15 cellular contexts compared by ENCODE assay signal in genomic region chr9:111743275-111743674, GRCh38. TPM values are rescaled to one million over a fixed set of nuclear protein-coding genes. Genes with fewer than 3 reads are reported as not detected.
DNase-seq lines count a peak whose midpoint lies in the region; ATAC-seq, FAIRE-seq and TF ChIP-seq lines count a peak whose summit lies in the region.
"Had no signal": no experiment of that assay in that cellular context is flagged by ENCODE, and none has a peak within 500 bp of the region (broad histone marks: within the 10 kb centered on the region; RNA-seq: fewer than 3 reads in every experiment).

No MANE protein-coding gene starts in this region.

- no peaks in the 10 kb centered on the region for H3K27me3 ChIP-seq in HCT116 (ENCODE audit: insufficient read depth, low read length)
- H3K27me3 ChIP-seq: sigmoid colon, thyroid gland had no signal

- no peaks in the 10 kb centered on the region for H3K79me2 ChIP-seq in HCT116 (ENCODE audit: insufficient read depth, low read length)

- TF ChIP-seq EP300 in A549 (IDR thresholded peaks at IDR 0.05), result peak; percentile 29 to 66; a peak in 2 of 5 replicates

- H3K4me2 ChIP-seq in A549, result peak overlapping the region; percentile 74
- H3K4me2 ChIP-seq in HCT116 (ENCODE audit: low read length), result peak overlapping the region; percentile 55

- FAIRE-seq in A549 (lab: Jason Lieb, UNC), result peak; percentile 99

- H3K9me2 ChIP-seq in HCT116 (ENCODE audit: insufficient read depth), result no peaks in the 10 kb centered on the region

- H3K27ac ChIP-seq in A549 (peak overlapping the region; percentile 85 to 86; a peak in 5 of 6 replicates), HCT116 (ENCODE audit: low read depth, low read length) (no peak overlapping the region; the same call in 1 of the 2 replicates)
- H3K27ac ChIP-seq: lower lobe of right lung, thyroid gland had no signal

- no peaks in the 10 kb centered on the region for H3K36me3 Mint-ChIP-seq in activated T-helper 17 cell treated with anti-CD3 and anti-CD28 coated beads, Interleukin-2, amount 50 U/mL, for 72 hours (ENCODE audit: low read depth)

- WGBS in A549 (ENCODE audit: missing lambda C conversion rate), result under 1% methylated on average over 4 of the region's 4 CpGs

- no peaks in the 10 kb centered on the region for H3K9me3 Mint-ChIP-seq in activated T-helper 17 cell treated with anti-CD3 and anti-CD28 coated beads, Interleukin-2, amount 50 U/mL, for 72 hours

- CTCF ChIA-PET in A549 (lab: Yijun Ruan, JAX), result interaction anchor here (1.0 to 3.8 kb wide), 7 partner anchors 16 to 331 kb away, joined by 3 to 14 read pairs (median 5); no protein-coding TSS in a partner anchor
- CTCF ChIA-PET in HCT116 (lab: Charles Lee), result no interaction called here

- ATAC-seq in A549, result peak; percentile 100
- peak; percentile 97 for ATAC-seq in HCT116
- peak; percentile 100 for ATAC-seq in activated T-helper 17 cell treated with anti-CD3 and anti-CD28 coated beads, Interleukin-2, amount 50 U/mL, for 72 hours (replicated peaks)
- ATAC-seq in GM21786 (IDR thresholded peaks at IDR 0.05; ENCODE audit: unreplicated experiment), result no peak
- ATAC-seq: lower lobe of right lung had no signal

- RAD21 ChIA-PET in HCT116 (lab: Charles Lee; ENCODE audit: low non-redundant PET in 1 of 2, low total read pairs in 2 of 2, uncharacterized antibody in 2 of 2, unreplicated experiment in 2 of 2), result no interaction called here

- H3K36me3 ChIP-seq in HCT116 (ENCODE audit: control insufficient read depth in 1 of 2, insufficient read depth in 2 of 2, low read length in 2 of 2), result no peaks in the 10 kb centered on the region
- H3K36me3 ChIP-seq: lower lobe of right lung, sigmoid colon, thyroid gland had no signal

- H3K4me3 ChIP-seq in A549, result no peak overlapping the region
- H3K4me3 ChIP-seq in HCT116 (replicated peaks in 1 of 2; ENCODE audit: low read depth in 1 of 2, low read length in 2 of 2), result 0 out of 4 replicates have a peak overlapping the region, but pooled peaks of 1 of the 2 experiments have one; percentile 2
- H3K4me3 ChIP-seq: lower lobe of right lung, sigmoid colon, thyroid gland had no signal

- no peaks in the 10 kb centered on the region for H3K9me3 ChIP-seq in A549
- H3K9me3 ChIP-seq in HCT116 (ENCODE audit: control insufficient read depth in 1 of 2, insufficient read depth in 1 of 2, low read depth in 1 of 2, low read length in 2 of 2), result no peaks in the 10 kb centered on the region
- H3K9me3 ChIP-seq: lower lobe of right lung, sigmoid colon, thyroid gland had no signal

- TF ChIP-seq CTCF in A549 (IDR thresholded peaks at IDR 0.05) (no peak), HCT116 (IDR thresholded peaks at IDR 0.05 in 2 of 3, conservative IDR thresholded peaks at IDR 0.05 in 1 of 3; ENCODE audit: borderline replicate concordance in 1 of 3, insufficient read depth in 1 of 3, low read depth in 2 of 3, low read length in 2 of 3) (no peak)

- POLR2A ChIA-PET in A549 (lab: Yijun Ruan, JAX), result interaction anchor here (0.6 to 1.6 kb wide), 2 partner anchors 15 to 112 kb away, joined by 3 to 4 read pairs; partner anchors contain the start of gene DNAJC25
- POLR2A ChIA-PET in HCT116 (lab: Charles Lee), result interaction anchor here (0.8 to 1.8 kb wide), 6 partner anchors 8 to 112 kb away, joined by 3 to 6 read pairs (median 3); partner anchors contain the start of gene DNAJC25

- intact Hi-C loops in HCT116 (cut with micrococcal nuclease), result loop anchor here (2.0 kb wide), 1 partner anchor 14 kb away; no protein-coding TSS in a partner anchor

- H4K20me1 ChIP-seq in HCT116 (ENCODE audit: insufficient read depth), result no peaks in the 10 kb centered on the region

- H3K4me1 Mint-ChIP-seq in activated T-helper 17 cell treated with anti-CD3 and anti-CD28 coated beads, Interleukin-2, amount 50 U/mL, for 72 hours, result peaks cover 5% of the 10 kb centered on the region

- DNase-seq in A549 (ENCODE audit: low read depth in 1 of 2, low spot score in 1 of 2), result peak; percentile 45 to 83
- DNase-seq in HCT116 (ENCODE audit: low read depth, low spot score), result peak; percentile 87
- DNase-seq in glomerular visceral epithelial cell (ENCODE audit: extremely low spot score), result peak; percentile 76
- no peak for DNase-seq in AML-193 (lab: John Stamatoyannopoulos, UW)
- DNase-seq in NCI-H82 treated with DMSO at 0.1 percent for 48 hours (lab: John Stamatoyannopoulos, UW; ENCODE audit: unreplicated experiment), result no peak
- no peak for DNase-seq in foreskin melanocyte
- DNase-seq: activated CD4-positive, alpha-beta T cell treated with anti-CD3 and anti-CD28 coated beads for 4 hours; Karpas-422; lower lobe of right lung; NCI-H69; sigmoid colon; thyroid gland had no signal

- peak overlapping the region; percentile 6 for H2AFZ ChIP-seq in HCT116 (ENCODE audit: low read depth, low read length, poor library complexity, severe bottlenecking)

- H3K4me1 ChIP-seq in A549 (peaks cover 23% of the 10 kb centered on the region), HCT116 (ENCODE audit: control insufficient read depth in 1 of 2, insufficient read depth in 2 of 2, low read length in 2 of 2) (peaks cover 10 to 25% of the 10 kb centered on the region in 2 experiments)
- H3K4me1 ChIP-seq: lower lobe of right lung, thyroid gland had no signal

- 0 out of 2 replicates have a peak overlapping the region, but pooled peaks have one; percentile 6 for H3K9ac ChIP-seq in HCT116 (ENCODE audit: low read length)

- TF ChIP-seq RAD21 in A549 (conservative IDR thresholded peaks at IDR 0.05 in 1 of 2, IDR thresholded peaks at IDR 0.05 in 1 of 2), result 0 out of 5 replicates have a peak, but pooled peaks of 1 of the 2 experiments have one; percentile 22
- peak; percentile 25; the same call in 1 of the 2 replicates for TF ChIP-seq RAD21 in HCT116 (IDR thresholded peaks at IDR 0.05; ENCODE audit: low read depth)

- TF ChIP-seq POLR2A in A549 (IDR thresholded peaks at IDR 0.05; ENCODE audit: low read length) (no peak), HCT116 (IDR thresholded peaks at IDR 0.05; ENCODE audit: borderline replicate concordance, extremely low read depth, insufficient read depth, insufficient read length) (no peak)

- no peaks in the 10 kb centered on the region for H3K27me3 Mint-ChIP-seq in activated T-helper 17 cell treated with anti-CD3 and anti-CD28 coated beads, Interleukin-2, amount 50 U/mL, for 72 hours

- peak overlapping the region; percentile 29 for H3K4me3 Mint-ChIP-seq in activated T-helper 17 cell treated with anti-CD3 and anti-CD28 coated beads, Interleukin-2, amount 50 U/mL, for 72 hours

- no TSS peak for BruUV-seq in HCT116 (replicated peaks; lab: Mats Ljungman, UMichigan)

- H3K27ac Mint-ChIP-seq in activated T-helper 17 cell treated with anti-CD3 and anti-CD28 coated beads, Interleukin-2, amount 50 U/mL, for 72 hours, result peak overlapping the region; percentile 4

TF ChIP-seq in A549, 52 proteins besides CTCF, POLR2A, EP300 and RAD21 (continues in another document):
- TF ChIP-seq CBX2 (IDR thresholded peaks at IDR 0.05; ENCODE audit: borderline replicate concordance, low read depth) (no peak), FOSB (CRISPR knock-in tag; IDR thresholded peaks at IDR 0.05) (no peak), PHF8 (IDR thresholded peaks at IDR 0.05; ENCODE audit: borderline replicate concordance, low read depth) (no peak), ZNF302 (CRISPR knock-in tag; IDR thresholded peaks at IDR 0.05) (no peak), SMC3 (IDR thresholded peaks at IDR 0.05) (0 out of 3 replicates have a peak, but pooled peaks have one; percentile 13), CEBPB (IDR thresholded peaks at IDR 0.05) (peak; percentile 83 to 87), HES2 (IDR thresholded peaks at IDR 0.05) (0 out of 2 replicates have a peak, but pooled peaks have one; percentile 29)
- TF ChIP-seq, protein P1, sequence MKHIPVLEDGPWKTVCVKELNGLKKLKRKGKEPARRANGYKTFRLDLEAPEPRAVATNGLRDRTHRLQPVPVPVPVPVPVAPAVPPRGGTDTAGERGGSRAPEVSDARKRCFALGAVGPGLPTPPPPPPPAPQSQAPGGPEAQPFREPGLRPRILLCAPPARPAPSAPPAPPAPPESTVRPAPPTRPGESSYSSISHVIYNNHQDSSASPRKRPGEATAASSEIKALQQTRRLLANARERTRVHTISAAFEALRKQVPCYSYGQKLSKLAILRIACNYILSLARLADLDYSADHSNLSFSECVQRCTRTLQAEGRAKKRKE (CRISPR knock-in tag; IDR thresholded peaks at IDR 0.05; ENCODE audit: low read depth), result no peak

TF ChIP-seq in HCT116, 20 proteins besides CTCF, POLR2A, EP300 and RAD21 (continues in another document):
- TF ChIP-seq FOSL1 (IDR thresholded peaks at IDR 0.05; ENCODE audit: low read depth) (peak; percentile 95), YY1 (IDR thresholded peaks at IDR 0.05; ENCODE audit: extremely low read depth, insufficient replicate concordance, low read depth, low read length) (peak; percentile 27), SP1 (IDR thresholded peaks at IDR 0.05; ENCODE audit: low read depth) (peak; percentile 94), CEBPB (IDR thresholded peaks at IDR 0.05; ENCODE audit: low read depth) (peak; percentile 98), SRF (IDR thresholded peaks at IDR 0.05; ENCODE audit: low read depth) (no peak), JUND (IDR thresholded peaks at IDR 0.05) (peak; percentile 95), TCF7L2 (IDR thresholded peaks at IDR 0.05; ENCODE audit: borderline replicate concordance, extremely low read depth, insufficient read depth, insufficient read length) (peak; percentile 29), ZFX (IDR thresholded peaks at IDR 0.05) (no peak), ELF1 (IDR thresholded peaks at IDR 0.05; ENCODE audit: borderline replicate concordance, low read depth) (no peak)
- TF ChIP-seq, protein P2, sequence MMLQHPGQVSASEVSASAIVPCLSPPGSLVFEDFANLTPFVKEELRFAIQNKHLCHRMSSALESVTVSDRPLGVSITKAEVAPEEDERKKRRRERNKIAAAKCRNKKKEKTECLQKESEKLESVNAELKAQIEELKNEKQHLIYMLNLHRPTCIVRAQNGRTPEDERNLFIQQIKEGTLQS (IDR thresholded peaks at IDR 0.05), result peak; percentile 67
- TF ChIP-seq, protein P3, sequence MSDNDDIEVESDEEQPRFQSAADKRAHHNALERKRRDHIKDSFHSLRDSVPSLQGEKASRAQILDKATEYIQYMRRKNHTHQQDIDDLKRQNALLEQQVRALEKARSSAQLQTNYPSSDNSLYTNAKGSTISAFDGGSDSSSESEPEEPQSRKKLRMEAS (IDR thresholded peaks at IDR 0.05), result peak; percentile 64

RNA-seq across cellular contexts. Expression of gene SHOC1, which starts 51.5 kb away (rescaled TPM):
- not detected in 2 replicates for polyA plus RNA-seq in A549 (2011; rRNA removed)
- polyA plus RNA-seq in A549 (2012; cell fraction: cytosol; rRNA removed), result not detected in 2 replicates
- not detected in 2 replicates for polyA plus RNA-seq in A549 (2012; cell fraction: nucleus; rRNA removed)
- not detected in 3 replicates for polyA plus RNA-seq in A549 (2017; fragmentation: RNase III; extraction: RNeasy Plus Mini Kit Qiagen cat#74134 plus additional on column Dnase treatment)
- polyA minus RNA-seq in A549 (2011; rRNA and poly(A)+ RNA removed), result not detected in 2 replicates
- 1.1 TPM for total RNA-seq in HCT116 (2021; ENCODE audit: unreplicated experiment)
- 0.05 and 0.25 TPM in 2 replicates for polyA plus RNA-seq in HCT116 (2012)
- total RNA-seq in activated T-helper 17 cell treated with anti-CD3 and anti-CD28 coated beads, Interleukin-2, amount 50 U/mL, for 72 hours, result not detected
- total RNA-seq: dermis microvascular lymphatic vessel endothelial cell, sigmoid colon had no signal

Comparison
In these comparisons a context has a peak if more than half of its experiments do, and no peak if none do; other contexts are left out.
1. DNase-seq: peak in A549 (2 of 2), HCT116 (single experiment) and glomerular visceral epithelial cell (single experiment); none in AML-193 (0 of 2), NCI-H82 treated with DMSO at 0.1 percent for 48 hours (single experiment) and foreskin melanocyte (single experiment).